ENCODE assay signal across 18 cellular contexts in the genomic region with DNA sequence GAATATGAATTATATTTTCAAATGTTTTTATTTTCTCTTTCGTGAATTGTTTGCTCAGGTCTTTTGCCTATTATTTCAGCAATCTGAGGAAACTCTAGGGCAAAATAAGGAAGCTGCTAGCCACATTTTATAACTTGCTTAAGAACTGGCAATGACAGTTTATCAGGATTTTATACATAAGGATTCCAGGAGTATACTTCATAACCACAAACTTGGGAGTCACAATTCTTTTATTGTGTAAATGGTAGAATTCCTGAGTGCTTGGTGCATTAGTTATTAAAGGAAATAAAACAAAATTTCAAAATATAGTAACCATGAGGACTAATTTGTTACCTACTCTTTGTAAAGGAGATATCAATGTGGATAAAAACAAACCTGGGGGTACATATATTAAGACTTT. TPM values are rescaled to one million over a fixed set of nuclear protein-coding genes. Genes with fewer than 3 reads are reported as not detected.
A peak's percentile ranks its signal among the peaks of the same experiment; 100 is the strongest.
DNase-seq lines count a peak whose midpoint lies in the region; ATAC-seq and TF ChIP-seq lines count a peak whose summit lies in the region.
"Had no signal": no experiment of that assay in that cellular context is flagged by ENCODE, and none has a peak within 500 bp of the region (broad histone marks: within the 10 kb centered on the region; RNA-seq: fewer than 3 reads in every experiment).

No MANE protein-coding gene starts in this region.

- intact Hi-C loops in PC-3 (cut with micrococcal nuclease) (no loop called here), esophagus squamous epithelium (cut with DNase I) (no loop called here)

- no peaks in the 10 kb centered on the region for H3K9me2 ChIP-seq in PC-3 (replicated peaks; ENCODE audit: low read length)

- H3K27ac ChIP-seq in PC-3 (ENCODE audit: low read length) (peak overlapping the region; percentile 82), esophagus squamous epithelium (no peak overlapping the region)
- H3K27ac ChIP-seq: BLaER1, heart left ventricle, parathyroid adenoma had no signal

- TF ChIP-seq CTCF in BJ (IDR thresholded peaks at IDR 0.05; ENCODE audit: insufficient read depth, low read depth, low read length) (no peak), PC-3 (conservative IDR thresholded peaks at IDR 0.05; ENCODE audit: low read depth, low read length) (no peak), cardiac fibroblast (IDR thresholded peaks at IDR 0.05; ENCODE audit: low read depth, low read length) (no peak), esophagus squamous epithelium (IDR thresholded peaks at IDR 0.05) (no peak)

- CTCF ChIA-PET in BJ (lab: Yijun Ruan, JAX), result interaction anchor here (1.4 to 1.6 kb wide), 2 partner anchors 20 to 37 kb away, joined by 3 to 5 read pairs; no protein-coding TSS in a partner anchor
- CTCF ChIA-PET in PC-3 (lab: Charles Lee), result no interaction called here

- no peaks in the 10 kb centered on the region for H3K79me2 ChIP-seq in PC-3 (ENCODE audit: low read length)
- H3K79me2 ChIP-seq: parathyroid adenoma had no signal

- peak; percentile 89 for ATAC-seq in PC-3

- TF ChIP-seq POLR2A in esophagus squamous epithelium (IDR thresholded peaks at IDR 0.05), result no peak

- H3K4me1 ChIP-seq in PC-3 (ENCODE audit: insufficient read depth, low read length) (peaks cover 25% of the 10 kb centered on the region), esophagus squamous epithelium (no peaks in the 10 kb centered on the region)
- H3K4me1 ChIP-seq: BLaER1, HAP-1, parathyroid adenoma had no signal

- H3K9me3 ChIP-seq in PC-3 (ENCODE audit: low read length) (no peaks in the 10 kb centered on the region), esophagus squamous epithelium (no peaks in the 10 kb centered on the region)
- H3K9me3 ChIP-seq: BLaER1, HAP-1, heart left ventricle had no signal

- H2AFZ ChIP-seq in PC-3 (ENCODE audit: low read length), result no peak overlapping the region
- H2AFZ ChIP-seq: parathyroid adenoma had no signal

- H4K20me1 ChIP-seq in PC-3 (ENCODE audit: low read length), result no peaks in the 10 kb centered on the region
- H4K20me1 ChIP-seq: BLaER1 had no signal

- no peaks in the 10 kb centered on the region for H3K36me3 ChIP-seq in BJ (ENCODE audit: control insufficient read depth, insufficient read depth, low read length)
- H3K36me3 ChIP-seq in PC-3 (ENCODE audit: low read depth, low read length), result no peaks in the 10 kb centered on the region
- H3K36me3 ChIP-seq in esophagus squamous epithelium, result no peaks in the 10 kb centered on the region
- H3K36me3 ChIP-seq: BLaER1, HAP-1, heart left ventricle had no signal

- DNase-seq in BJ (ENCODE audit: low read depth), result peak; percentile 78
- DNase-seq in PC-3, result peak; percentile 86
- peak; percentile 79 to 91 for DNase-seq in cardiac fibroblast (ENCODE audit: low read depth in 2 of 2)
- peak; percentile 77 for DNase-seq in kidney tubule cell (ENCODE audit: low spot score)
- no peak for DNase-seq in NCI-H1105 treated with DMSO at 0.1 percent for 48 hours (lab: John Stamatoyannopoulos, UW)
- DNase-seq in NCI-H1092 treated with DMSO at 0.1 percent for 48 hours (lab: John Stamatoyannopoulos, UW), result no peak
- DNase-seq in esophagus squamous epithelium (lab: John Stamatoyannopoulos, UW), result no peak
- no peak for DNase-seq in activated naive CD4-positive, alpha-beta T cell treated with Interleukin-2 at 50 U/mL for 16 hours
- DNase-seq: activated naive CD4-positive, alpha-beta T cell; central memory CD4-positive, alpha-beta T cell; DMS153; heart left ventricle; NCI-H1436 treated with DMSO at 0.1 percent for 48 hours; stimulated activated CD4-positive, alpha-beta T cell treated with anti-CD3 and anti-CD28 coated beads, Interleukin-12 subunit alpha, Interleukin-12 subunit beta, amount 100 ng/mL, for 4 hours; T-cell had no signal

- POLR2A ChIA-PET in BJ (lab: Charles Lee) (interaction anchor here (0.7 kb wide), 2 partner anchors 14 to 314 kb away, joined by 3 to 4 read pairs; no protein-coding TSS in a partner anchor), PC-3 (lab: Charles Lee; ENCODE audit: unreplicated experiment) (no interaction called here)

- no peaks in the 10 kb centered on the region for H3K27me3 ChIP-seq in BJ (ENCODE audit: control insufficient read depth, insufficient read depth, low read length)
- H3K27me3 ChIP-seq in PC-3 (ENCODE audit: low read length), result no peaks in the 10 kb centered on the region
- no peaks in the 10 kb centered on the region for H3K27me3 ChIP-seq in esophagus squamous epithelium
- H3K27me3 ChIP-seq: BLaER1, heart left ventricle had no signal

- peak overlapping the region; percentile 18; the same call in 1 of the 2 replicates for H3K9ac ChIP-seq in PC-3 (ENCODE audit: low read length)
- H3K9ac ChIP-seq: BLaER1, parathyroid adenoma had no signal

- BruUV-seq in PC-3 (replicated peaks; lab: Mats Ljungman, UMichigan), result no TSS peak

- 84 to 85% methylated on average over 1 of the region's 1 CpG for WGBS in esophagus squamous epithelium, 2 donors

- peaks cover 4% of the 10 kb centered on the region for H3F3A ChIP-seq in PC-3 (ENCODE audit: low read length, unreplicated experiment)

- H3K4me3 ChIP-seq in BJ (ENCODE audit: low read depth, low read length), result no peak overlapping the region
- H3K4me3 ChIP-seq in PC-3 (ENCODE audit: low read length), result no peak overlapping the region
- H3K4me3 ChIP-seq in cardiac fibroblast (replicated peaks in 1 of 2; ENCODE audit: low read depth in 2 of 2, low read length in 2 of 2), result no peak overlapping the region
- no peak overlapping the region for H3K4me3 ChIP-seq in esophagus squamous epithelium
- H3K4me3 ChIP-seq: BLaER1, HAP-1, heart left ventricle had no signal

- H3K4me2 ChIP-seq in PC-3 (ENCODE audit: low read length), result peak overlapping the region; percentile 42
- H3K4me2 ChIP-seq: BLaER1 had no signal

RNA-seq across cellular contexts. Expression of a gene that starts 54.4 kb away (rescaled TPM):
- 24.9 and 30.3 TPM in 2 replicates for polyA plus RNA-seq in BJ (2011; rRNA removed)
- polyA minus RNA-seq in BJ (2011; rRNA and poly(A)+ RNA removed), result 35.7 and 68.2 TPM in 2 replicates
- total RNA-seq in PC-3 (2014; rRNA removed), result 26.7 and 33.5 TPM in 2 replicates
- 100 to 1,000 TPM in 2 of 4 donors, 10 to 100 TPM in 2; 60.2 to 437 (median 118) TPM for total RNA-seq in esophagus squamous epithelium

Comparison
In these comparisons a context has a peak if more than half of its experiments do, and no peak if none do; other contexts are left out.
1. DNase-seq: peak in BJ (single experiment), PC-3 (single experiment), cardiac fibroblast (2 of 2) and kidney tubule cell (single experiment); none in NCI-H1105 treated with DMSO at 0.1 percent for 48 hours (single experiment), NCI-H1092 treated with DMSO at 0.1 percent for 48 hours (single experiment), esophagus squamous epithelium (single experiment) and activated naive CD4-positive, alpha-beta T cell treated with Interleukin-2 at 50 U/mL for 16 hours (single experiment).